In the genomic region with DNA sequence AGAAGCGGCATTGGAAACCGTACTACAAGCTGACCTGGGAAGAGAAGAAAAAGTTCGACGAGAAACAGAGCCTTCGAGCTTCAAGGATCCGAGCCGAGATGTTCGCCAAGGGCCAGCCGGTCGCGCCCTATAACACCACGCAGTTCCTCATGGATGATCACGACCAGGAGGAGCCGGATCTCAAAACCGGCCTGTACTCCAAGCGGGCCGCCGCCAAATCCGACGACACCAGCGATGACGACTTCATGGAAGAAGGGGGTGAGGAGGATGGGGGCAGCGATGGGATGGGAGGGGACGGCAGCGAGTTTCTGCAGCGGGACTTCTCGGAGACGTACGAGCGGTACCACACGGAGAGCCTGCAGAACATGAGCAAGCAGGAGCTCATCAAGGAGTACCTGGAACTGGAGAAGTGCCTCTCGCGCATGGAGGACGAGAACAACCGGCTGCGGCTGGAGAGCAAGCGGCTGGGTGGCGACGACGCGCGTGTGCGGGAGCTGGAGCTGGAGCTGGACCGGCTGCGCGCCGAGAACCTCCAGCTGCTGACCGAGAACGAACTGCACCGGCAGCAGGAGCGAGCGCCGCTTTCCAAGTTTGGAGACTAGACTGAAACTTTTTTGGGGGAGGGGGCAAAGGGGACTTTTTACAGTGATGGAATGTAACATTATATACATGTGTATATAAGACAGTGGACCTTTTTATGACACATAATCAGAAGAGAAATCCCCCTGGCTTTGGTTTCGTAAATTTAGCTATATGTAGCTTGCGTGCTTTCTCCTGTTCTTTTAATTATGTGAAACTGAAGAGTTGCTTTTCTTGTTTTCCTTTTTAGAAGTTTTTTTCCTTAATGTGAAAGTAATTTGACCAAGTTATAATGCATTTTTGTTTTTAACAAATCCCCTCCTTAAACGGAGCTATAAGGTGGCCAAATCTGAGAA, we compare ENCODE assay signal across 8 cellular contexts. TPM values are rescaled to one million over a fixed set of nuclear protein-coding genes. Genes with fewer than 3 reads are reported as not detected.
DNase-seq lines count a peak whose midpoint lies in the region; ATAC-seq and TF ChIP-seq lines count a peak whose summit lies in the region.

No MANE protein-coding gene starts in this region.

- WGBS in GM23248 (ENCODE audit: low coverage in 1 of 2, low lambda C conversion rate in 2 of 2, missing lambda C conversion rate in 2 of 2), 2 experiments = 1 to 2% methylated on average over 47 to 56 of the region's 56 CpGs
- under 1% methylated on average over 56 of the region's 56 CpGs for WGBS in right cardiac atrium

- H3K9me2 ChIP-seq in GM23248 (ENCODE audit: insufficient read depth) = no peaks in the 10 kb centered on the region

- H3F3A ChIP-seq in GM23248 (ENCODE audit: insufficient read depth) = peaks cover 33% of the 10 kb centered on the region

- in situ Hi-C loops in GM23248 (cut with MboI) = no loop called here

- H3K9me3 Mint-ChIP-seq in progenitor cell of endocrine pancreas (ENCODE audit: low read depth) = no peaks in the 10 kb centered on the region

- H3K36me3 ChIP-seq in GM23248 (ENCODE audit: low read depth) (no peaks in the 10 kb centered on the region), Peyer's patch (no peaks in the 10 kb centered on the region)

- DNase-seq in Ammon's horn (ENCODE audit: low spot score) = peak; percentile 74
- DNase-seq in GM23248 = peak; percentile 86
- peak; percentile 66 to 83 (median 79) for DNase-seq in Peyer's patch
- DNase-seq in anterior cingulate cortex (lab: John Stamatoyannopoulos, UW) = peak in 49 of 58 donors; percentile 25 to 77 (median 57)
- peak; percentile 77 to 91 (median 90) for DNase-seq in right cardiac atrium
- DNase-seq in progenitor cell of endocrine pancreas (ENCODE audit: low spot score, unreplicated experiment) = no peak

- H2AFZ ChIP-seq in GM23248 = peak overlapping the region; percentile 46; the same call in 1 of the 2 replicates

- H4K20me1 ChIP-seq in GM23248 (ENCODE audit: insufficient read depth) = no peaks in the 10 kb centered on the region

- no peak for TF ChIP-seq CTCF in Peyer's patch (IDR thresholded peaks at IDR 0.05)
- TF ChIP-seq CTCF in progenitor cell of endocrine pancreas (IDR thresholded peaks at IDR 0.05; ENCODE audit: unreplicated experiment) = no peak

- H3K4me3 ChIP-seq in GM23248 (peak overlapping the region; percentile 94), Peyer's patch (peak overlapping the region; percentile 65 to 79 (median 72)), right cardiac atrium (ENCODE audit: low read length) (peak overlapping the region; percentile 82)

- TF ChIP-seq POLR2A in Peyer's patch (IDR thresholded peaks at IDR 0.05) = peak in 1 of 2 donors; percentile 5

- peak overlapping the region; percentile 100 for H3K27ac Mint-ChIP-seq in progenitor cell of endocrine pancreas

- intact Hi-C loops in right cardiac atrium (cut with DNase I) = loop anchor here in 3 of 4 donors (2.0 to 10.0 kb wide), 3 partner anchors 15 to 165 kb away; a partner anchor contains a TSS

- no peaks in the 10 kb centered on the region for H3K27me3 Mint-ChIP-seq in progenitor cell of endocrine pancreas

- peaks cover 63% of the 10 kb centered on the region for H3K79me2 ChIP-seq in GM23248 (ENCODE audit: insufficient read depth)

- H3K27me3 ChIP-seq in GM23248 (replicated peaks; ENCODE audit: insufficient read depth) (no peaks in the 10 kb centered on the region), Peyer's patch (no peaks in the 10 kb centered on the region), right cardiac atrium (ENCODE audit: control insufficient read depth, insufficient read depth) (no peaks in the 10 kb centered on the region)

- H3K27ac ChIP-seq in GM23248 (peak overlapping the region; percentile 85), Peyer's patch (peak overlapping the region; percentile 87 to 97 (median 92)), right cardiac atrium (ENCODE audit: low read length) (peak overlapping the region; percentile 98)

- H3K9me3 ChIP-seq in GM23248 (ENCODE audit: low read depth) = no peaks in the 10 kb centered on the region
- H3K9me3 ChIP-seq in Peyer's patch = no peaks in the 10 kb centered on the region
- no peaks in the 10 kb centered on the region for H3K9me3 ChIP-seq in right cardiac atrium (ENCODE audit: control insufficient read depth, low read length)

- ATAC-seq in right cardiac atrium (peak; percentile 7 to 22), GM19452 (IDR thresholded peaks at IDR 0.05; ENCODE audit: unreplicated experiment) (no peak), HG03025 (IDR thresholded peaks at IDR 0.05; ENCODE audit: low FRiP score, unreplicated experiment) (no peak)

- peak overlapping the region; percentile 99 for H3K4me3 Mint-ChIP-seq in progenitor cell of endocrine pancreas (ENCODE audit: low read depth)

- peak overlapping the region; percentile 99 for H3K4me2 ChIP-seq in GM23248 (ENCODE audit: unreplicated experiment)

- H3K4me1 ChIP-seq in GM23248 (ENCODE audit: insufficient read depth) (peaks cover 16% of the 10 kb centered on the region; the same call in 1 of the 2 replicates), Peyer's patch (peaks cover 3 to 40% (median 13%) of the 10 kb centered on the region in 4 donors), right cardiac atrium (ENCODE audit: control insufficient read depth, insufficient read depth, low read length) (peaks cover 9% of the 10 kb centered on the region)

- peaks cover 24% of the 10 kb centered on the region for H3K4me1 Mint-ChIP-seq in progenitor cell of endocrine pancreas (ENCODE audit: low read depth)

- peak overlapping the region; percentile 94 for H3K9ac ChIP-seq in GM23248

- H3K36me3 Mint-ChIP-seq in progenitor cell of endocrine pancreas (ENCODE audit: insufficient read depth) = no peaks in the 10 kb centered on the region

RNA-seq across cellular contexts. Expression of a gene that starts 1.7 kb away (rescaled TPM):
- total RNA-seq in GM23248 (2014; rRNA removed; shearing (Covaris generic)) = 11.6 and 16.2 TPM in 2 replicates
- polyA plus RNA-seq in GM23248 (2016; fragmentation: Nextera tagmentation; extraction: Ambion mirVana) (9.5 and 10.6 TPM in 2 replicates), right cardiac atrium (21.2 TPM)
- total RNA-seq in Peyer's patch (10 to 100 TPM; 24.3 to 41.8 (median 31.7) TPM), right cardiac atrium (10 to 100 TPM; 37.1 to 42.6 (median 40.6) TPM), progenitor cell of endocrine pancreas (32.9 and 33.3 TPM in 2 replicates)

RNA-seq across cellular contexts. Expression of a gene that starts 11.7 kb away (rescaled TPM):
- total RNA-seq in GM23248 (2014; rRNA removed; shearing (Covaris generic)) = 2.0 and 4.8 TPM in 2 replicates
- polyA plus RNA-seq in GM23248 (2016; fragmentation: Nextera tagmentation; extraction: Ambion mirVana) (4.7 and 8.6 TPM in 2 replicates), right cardiac atrium (6.5 TPM)
- total RNA-seq in Peyer's patch (10 to 100 TPM in 3 of 4 donors, 1 to 10 TPM in 1; 8.4 to 28.9 (median 11.2) TPM), right cardiac atrium (1 to 10 TPM; 3.5 to 8.2 (median 6.6) TPM), progenitor cell of endocrine pancreas (9.3 and 11.9 TPM in 2 replicates)

RNA-seq across cellular contexts. Expression of a gene that starts 14.4 kb away (rescaled TPM):
- total RNA-seq in GM23248 (2014; rRNA removed; shearing (Covaris generic)) = 2.1 and 2.9 TPM in 2 replicates
- polyA plus RNA-seq in GM23248 (2016; fragmentation: Nextera tagmentation; extraction: Ambion mirVana) = 4.3 and 4.6 TPM in 2 replicates
- 100 to 1,000 TPM in 1 of 4 donors, 10 to 100 TPM in 3; 33.8 to 124 (median 76.3) TPM for total RNA-seq in Peyer's patch
- 10 to 100 TPM; 11.9 to 14.8 (median 12.6) TPM for total RNA-seq in right cardiac atrium
- 12.0 TPM for polyA plus RNA-seq in right cardiac atrium
- 14.1 and 15.7 TPM in 2 replicates for total RNA-seq in progenitor cell of endocrine pancreas

RNA-seq across cellular contexts. Expression of a gene that starts 17.6 kb away (rescaled TPM):
- 30.2 and 48.3 TPM in 2 replicates for total RNA-seq in GM23248 (2014; rRNA removed; shearing (Covaris generic))
- 17.1 and 19.7 TPM in 2 replicates for polyA plus RNA-seq in GM23248 (2016; fragmentation: Nextera tagmentation; extraction: Ambion mirVana)
- 10 to 100 TPM; 11.6 to 44.4 (median 18.4) TPM for total RNA-seq in Peyer's patch
- 100 to 1,000 TPM in 3 of 4 donors, 10 to 100 TPM in 1; 94.2 to 164 (median 138) TPM for total RNA-seq in right cardiac atrium
- 100 TPM for polyA plus RNA-seq in right cardiac atrium
- 23.4 and 26.7 TPM in 2 replicates for total RNA-seq in progenitor cell of endocrine pancreas

Comparison
In these comparisons a context has a peak if more than half of its experiments do, and no peak if none do; other contexts are left out.
1. ATAC-seq: peak in right cardiac atrium (2 of 2); none in GM19452 (single experiment) and HG03025 (single experiment).
2. Peak in every context shown above with its lines, with median percentiles within 50 percentile points of each other: H3K27ac ChIP-seq and H3K4me3 ChIP-seq.